Comparison of ENCODE assay signal across 23 cellular contexts in the genomic region with DNA sequence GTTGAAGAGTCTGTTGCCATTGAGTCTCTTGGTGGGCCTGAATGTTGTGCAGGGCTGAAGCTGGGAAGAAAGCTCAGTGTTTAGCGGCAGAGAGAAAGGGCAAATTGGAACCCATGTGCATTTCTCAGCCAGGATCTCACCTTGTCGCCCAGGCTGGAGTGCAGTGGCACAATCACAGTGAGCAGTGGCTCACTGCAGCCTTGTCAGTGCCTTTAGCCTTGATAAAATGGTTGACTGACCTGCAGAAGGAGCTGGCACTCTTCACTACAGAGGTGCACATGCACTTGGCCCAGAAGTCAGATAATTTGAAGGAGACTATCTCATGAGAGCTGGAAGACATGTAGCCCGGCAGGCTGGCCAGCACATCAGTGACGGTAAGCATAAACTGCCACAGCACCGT.
DNase-seq lines count a peak whose midpoint lies in the region; ATAC-seq, FAIRE-seq and TF ChIP-seq lines count a peak whose summit lies in the region.
"Had no signal": no experiment of that assay in that cellular context is flagged by ENCODE, and none has a peak within 500 bp of the region (broad histone marks: within the 10 kb centered on the region; RNA-seq: fewer than 3 reads in every experiment).

No MANE protein-coding gene starts in this region.

- BruUV-seq in IMR-90 (replicated peaks; lab: Mats Ljungman, UMichigan) = no TSS peak
- BruUV-seq in K562 (replicated peaks; lab: Mats Ljungman, UMichigan) = no TSS peak

- FAIRE-seq in K562 (lab: Jason Lieb, UNC) = no peak
- FAIRE-seq: A549, D721Med, G401.6, GM12892, GM18507, GM19239 had no signal

- no peak overlapping the region for H3K4me2 ChIP-seq in IMR-90 (ENCODE audit: low read depth, low read length)
- H3K4me2 ChIP-seq in K562 (ENCODE audit: insufficient read depth, low read length) = no peak overlapping the region
- H3K4me2 ChIP-seq: A549; BLaER1 treated with 17β-estradiol and CSF1 and Interleukin-3, amounts not matched to agents 10 nM and 100 nM had no signal

- H3K9me3 Mint-ChIP-seq in neural crest cell = no peaks in the 10 kb centered on the region
- H3K9me3 Mint-ChIP-seq: CD4-positive, alpha-beta T cell; CD8-positive, alpha-beta T cell had no signal

- dilution Hi-C loops in IMR-90 (cut with HindIII; ENCODE audit: low sequenced_read_pairs, unreplicated experiment) = no loop called here

- POLR2A ChIA-PET in IMR-90 (lab: Charles Lee; ENCODE audit: unreplicated experiment) (no interaction called here), K562 (lab: Yijun Ruan, JAX) (interaction anchor here (0.5 kb wide), 1 partner anchor 15 kb away, joined by 3 read pairs; no protein-coding TSS in a partner anchor)

- 0 out of 2 replicates have a peak, but pooled peaks cover 3% of the 10 kb centered on the region for H3K9me1 ChIP-seq in IMR-90 (ENCODE audit: insufficient read depth, low read length)
- H3K9me1 ChIP-seq in K562 (ENCODE audit: control insufficient read depth, insufficient read depth, low read length) = no peaks in the 10 kb centered on the region

- H3K79me1 ChIP-seq in IMR-90 (ENCODE audit: low read depth in 1 of 2, low read length in 2 of 2) = no peaks in the 10 kb centered on the region

- H3K9me3 ChIP-seq in IMR-90 (ENCODE audit: control insufficient read depth, insufficient read depth, low read length) (no peaks in the 10 kb centered on the region), K562 (replicated peaks; ENCODE audit: control insufficient read depth, insufficient read depth, low read depth, low read length) (no peaks in the 10 kb centered on the region), WERI-Rb-1 (ENCODE audit: severe bottlenecking) (no peaks in the 10 kb centered on the region)
- H3K9me3 ChIP-seq: A549, Caco-2 had no signal

- intact Hi-C loops in IMR-90 (cut with micrococcal nuclease) = no loop called here
- intact Hi-C loops in K562 (cut with micrococcal nuclease) = no loop called here

- H2AK5ac ChIP-seq in IMR-90 (ENCODE audit: low read depth, low read length) = peak overlapping the region; percentile 7; the same call in 1 of the 2 replicates

- WGBS in IMR-90 (ENCODE audit: extremely low coverage in 2 of 2, insufficient read length in 1 of 2), 2 experiments = 97% methylated on average over 4 of the region's 5 CpGs; no CpG with 5 or more reads in 1 of the 2 experiments
- WGBS in K562 (ENCODE audit: insufficient coverage, low coverage, missing lambda C conversion rate) = 1% methylated on average over 5 of the region's 5 CpGs

- ATAC-seq in IMR-90 (ENCODE audit: low read depth) = no peak
- no peak for ATAC-seq in K562
- ATAC-seq in GM19023 (IDR thresholded peaks at IDR 0.05; ENCODE audit: unreplicated experiment) = no peak
- ATAC-seq: A549; CD8-positive, alpha-beta T cell had no signal

- H3K36me3 ChIP-seq in IMR-90 (ENCODE audit: control insufficient read depth, insufficient read depth, low read length) (no peaks in the 10 kb centered on the region), K562 (ENCODE audit: control insufficient read depth, insufficient read depth, low read length) (no peaks in the 10 kb centered on the region), WERI-Rb-1 (no peaks in the 10 kb centered on the region)
- H3K36me3 ChIP-seq: BLaER1 treated with 17β-estradiol and CSF1 and Interleukin-3, amounts not matched to agents 10 nM and 100 nM had no signal

- H3K4me3 ChIP-seq in IMR-90 (ENCODE audit: insufficient read depth, low read depth, low read length) = no peak overlapping the region
- no peak overlapping the region for H3K4me3 ChIP-seq in K562
- no peak overlapping the region for H3K4me3 ChIP-seq in WERI-Rb-1 (ENCODE audit: low read depth, low read length)
- H3K4me3 ChIP-seq: A549; BLaER1 treated with 17β-estradiol and CSF1 and Interleukin-3, amounts not matched to agents 10 nM and 100 nM had no signal

- TF ChIP-seq RAD21 in IMR-90 (IDR thresholded peaks at IDR 0.05; ENCODE audit: low read length) = no peak
- TF ChIP-seq RAD21 in K562 (CRISPR knock-in tag; conservative IDR thresholded peaks at IDR 0.05 in 1 of 2, IDR thresholded peaks at IDR 0.05 in 1 of 2) = no peak

- no peak overlapping the region for H2BK5ac ChIP-seq in IMR-90 (ENCODE audit: low read depth, low read length, poor library complexity, severe bottlenecking)

- no peak overlapping the region for H3K9ac ChIP-seq in IMR-90 (ENCODE audit: low read depth, low read length)
- H3K9ac ChIP-seq in K562 (ENCODE audit: insufficient read depth in 1 of 2, low read depth in 2 of 2, low read length in 2 of 2) = no peak overlapping the region
- H3K9ac ChIP-seq: BLaER1 treated with 17β-estradiol and CSF1 and Interleukin-3, amounts not matched to agents 10 nM and 100 nM had no signal

- H3K4ac ChIP-seq in IMR-90 (ENCODE audit: low read depth, low read length) = peak overlapping the region; percentile 13; the same call in 1 of the 2 replicates

- H2AFZ ChIP-seq in IMR-90 (replicated peaks; ENCODE audit: low read length, poor library complexity) = no peak overlapping the region
- H2AFZ ChIP-seq in K562 (ENCODE audit: low read depth, low read length) = no peak overlapping the region

- no peak overlapping the region for H4K5ac ChIP-seq in IMR-90 (ENCODE audit: low read depth, low read length)

- H3K27ac ChIP-seq in IMR-90 (ENCODE audit: insufficient read depth, low read length) (no peak overlapping the region), K562 (ENCODE audit: extremely low read depth, low read depth, low read length) (no peak overlapping the region), WERI-Rb-1 (no peak overlapping the region)
- H3K27ac ChIP-seq: 22Rv1; A549; BLaER1 treated with 17β-estradiol and CSF1 and Interleukin-3, amounts not matched to agents 10 nM and 100 nM; C4-2B had no signal

- no peaks in the 10 kb centered on the region for H3K27me3 ChIP-seq in IMR-90 (ENCODE audit: control insufficient read depth, insufficient read depth, low read length)
- H3K27me3 ChIP-seq in K562 (ENCODE audit: control insufficient read depth in 2 of 2, insufficient read depth in 2 of 2, low read length in 2 of 2) = peaks cover 0 to 4% of the 10 kb centered on the region in 2 experiments; a peak in 1 of 5 replicates
- no peaks in the 10 kb centered on the region for H3K27me3 ChIP-seq in WERI-Rb-1 (ENCODE audit: insufficient read depth, low read depth, severe bottlenecking)
- H3K27me3 ChIP-seq: BLaER1 treated with 17β-estradiol and CSF1 and Interleukin-3, amounts not matched to agents 10 nM and 100 nM had no signal

- H4K91ac ChIP-seq in IMR-90 (ENCODE audit: insufficient read depth, low read depth, low read length) = no peak overlapping the region

- H4K20me1 ChIP-seq in IMR-90 (ENCODE audit: insufficient read depth, low read length) (no peaks in the 10 kb centered on the region), K562 (replicated peaks; ENCODE audit: control insufficient read depth, insufficient read depth, low read length) (no peaks in the 10 kb centered on the region)
- H4K20me1 ChIP-seq: BLaER1 treated with 17β-estradiol and CSF1 and Interleukin-3, amounts not matched to agents 10 nM and 100 nM had no signal

- no peaks in the 10 kb centered on the region for H3K27me3 Mint-ChIP-seq in neural crest cell (ENCODE audit: low read depth)
- H3K27me3 Mint-ChIP-seq: B cell; CD4-positive, alpha-beta T cell had no signal

- no peak overlapping the region for H4K8ac ChIP-seq in IMR-90 (ENCODE audit: low read depth in 2 of 2, low read length in 2 of 2)

- H3K4me1 ChIP-seq in IMR-90 (ENCODE audit: control insufficient read depth, insufficient read depth, low read length) (peaks cover 8% of the 10 kb centered on the region), K562 (replicated peaks in 1 of 2; ENCODE audit: control insufficient read depth in 2 of 2, insufficient read depth in 2 of 2, low read length in 2 of 2) (no peaks in the 10 kb centered on the region)
- H3K4me1 ChIP-seq: Caco-2 had no signal

- CTCF ChIA-PET in IMR-90 (lab: Yijun Ruan, JAX) (no interaction called here), K562 (lab: Yijun Ruan, JAX; ENCODE audit: low intra/inter-chr PET ratio) (no interaction called here)

- H3K56ac ChIP-seq in IMR-90 (ENCODE audit: extremely low read depth, insufficient read depth, low read length) = no peak overlapping the region

- no peak overlapping the region for H2BK120ac ChIP-seq in IMR-90 (ENCODE audit: low read depth, low read length)

- no peak for TF ChIP-seq EP300 in K562 (IDR thresholded peaks at IDR 0.05; ENCODE audit: low read length)

- H3K36me3 Mint-ChIP-seq in neural crest cell (ENCODE audit: low read depth) = no peaks in the 10 kb centered on the region

- H2BK15ac ChIP-seq in IMR-90 (ENCODE audit: low read depth, low read length) = no peak overlapping the region; the same call in 2 of the 3 replicates

- TF ChIP-seq CTCF in IMR-90 (conservative IDR thresholded peaks at IDR 0.05; ENCODE audit: low read depth, low read length) (no peak), K562 (IDR thresholded peaks at IDR 0.05 in 2 of 3, conservative IDR thresholded peaks at IDR 0.05 in 1 of 3; ENCODE audit: insufficient read depth in 2 of 3, low read depth in 1 of 3, low read length in 3 of 3) (no peak), neural crest cell (conservative IDR thresholded peaks at IDR 0.05) (no peak), WERI-Rb-1 (IDR thresholded peaks at IDR 0.05; ENCODE audit: low read depth, low read length) (no peak)

- H3K18ac ChIP-seq in IMR-90 (ENCODE audit: low read depth, low read length) = no peak overlapping the region

- no peak overlapping the region for H3K14ac ChIP-seq in IMR-90 (replicated peaks; ENCODE audit: low read depth, low read length)

- no peak overlapping the region for H2AK9ac ChIP-seq in IMR-90 (replicated peaks; ENCODE audit: low read depth, low read length, poor library complexity)

- H3K4me1 Mint-ChIP-seq in neural crest cell = no peaks in the 10 kb centered on the region

- in situ Hi-C loops in IMR-90 (cut with MboI; ENCODE audit: low sequenced_read_pairs) (no loop called here), K562 (cut with MboI) (no loop called here)

- H3K27ac Mint-ChIP-seq in neural crest cell (ENCODE audit: unreplicated experiment) = peak overlapping the region; percentile 64
- H3K27ac Mint-ChIP-seq: B cell; CD4-positive, alpha-beta T cell; CD8-positive, alpha-beta T cell had no signal

- no peak for TF ChIP-seq POLR2A in IMR-90 (IDR thresholded peaks at IDR 0.05; ENCODE audit: low read depth, low read length)
- TF ChIP-seq POLR2A in K562 (conservative IDR thresholded peaks at IDR 0.05) = no peak

- H2BK20ac ChIP-seq in IMR-90 (ENCODE audit: low read depth, low read length) = no peak overlapping the region

- H3K4me3 Mint-ChIP-seq in neural crest cell = no peak overlapping the region
- H3K4me3 Mint-ChIP-seq: B cell; CD4-positive, alpha-beta T cell; CD8-positive, alpha-beta T cell had no signal

- no peaks in the 10 kb centered on the region for H3K79me2 ChIP-seq in K562 (ENCODE audit: control insufficient read depth, insufficient read depth, low read length)

- no peak overlapping the region for H3K23ac ChIP-seq in IMR-90 (ENCODE audit: low read depth, low read length)

- DNase-seq in IMR-90 (no peak), K562 (ENCODE audit: extremely low read depth in 1 of 4, low spot score in 3 of 4) (no peak), neural crest cell (ENCODE audit: low read depth, low spot score) (no peak), WERI-Rb-1 (no peak), mucosa of gallbladder (ENCODE audit: low spot score) (no peak)
- DNase-seq: AML-193; Caco-2; Calu3; CD4-positive, alpha-beta T cell; CD8-positive, alpha-beta T cell; DMS79 treated with DMSO at 0.1 percent for 48 hours; GF-D8 had no signal

TF ChIP-seq in K562, 482 proteins besides CTCF, POLR2A, EP300 and RAD21 (continues in another document):
- TF ChIP-seq HEY1 (CRISPR knock-in tag; IDR thresholded peaks at IDR 0.05; ENCODE audit: borderline replicate concordance) = no peak
